In the genomic region with DNA sequence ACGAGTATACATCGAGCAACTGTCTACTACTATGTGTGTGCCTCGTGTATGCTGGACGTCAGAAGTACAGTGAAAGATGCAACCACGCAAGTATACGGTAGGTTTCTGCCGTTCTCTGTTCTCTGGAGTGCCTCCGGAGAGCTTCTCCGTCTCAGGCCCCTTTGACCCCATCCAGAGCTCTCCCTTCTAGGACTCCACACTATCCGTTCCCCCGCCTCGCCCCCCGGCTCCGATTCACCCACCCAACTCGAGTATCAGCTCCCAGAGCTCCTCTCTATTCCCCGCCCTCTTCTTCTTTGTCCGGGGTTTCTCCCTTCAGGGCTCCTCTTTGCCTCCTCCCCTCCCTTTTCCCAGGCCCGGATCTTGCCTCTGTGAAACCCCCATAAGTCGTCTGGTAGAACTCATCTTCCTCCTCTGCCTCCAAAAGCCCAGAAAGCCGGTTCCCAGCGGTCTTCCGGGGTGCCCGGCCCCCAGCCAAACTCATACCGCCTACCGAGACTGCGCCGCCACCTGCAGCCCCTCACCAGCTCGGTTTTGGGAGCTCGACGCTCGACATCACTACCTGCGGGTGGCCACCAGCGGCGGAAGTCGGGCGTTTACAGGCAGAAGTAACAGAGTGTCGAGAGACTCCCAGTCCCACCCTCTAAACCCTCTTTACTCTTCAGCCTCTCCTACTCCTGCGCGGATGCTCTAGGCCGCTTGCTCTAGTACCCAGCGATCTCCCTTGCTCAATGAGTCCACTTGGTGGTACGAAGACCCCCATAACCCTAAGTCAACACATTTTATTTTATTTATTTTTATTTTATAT, we compare ENCODE assay signal across 1 cellular context.
TF ChIP-seq lines count a peak whose summit lies in the region.

Gene VPS72 (minus strand): TSS at position 560 of the 808 bp plus-strand sequence. CDS start 76 bp downstream, at position 484.

TF ChIP-seq in HepG2, 621 proteins besides CTCF, POLR2A, EP300 and RAD21 (continued from another document and continues in another):
- TF ChIP-seq, protein P1, sequence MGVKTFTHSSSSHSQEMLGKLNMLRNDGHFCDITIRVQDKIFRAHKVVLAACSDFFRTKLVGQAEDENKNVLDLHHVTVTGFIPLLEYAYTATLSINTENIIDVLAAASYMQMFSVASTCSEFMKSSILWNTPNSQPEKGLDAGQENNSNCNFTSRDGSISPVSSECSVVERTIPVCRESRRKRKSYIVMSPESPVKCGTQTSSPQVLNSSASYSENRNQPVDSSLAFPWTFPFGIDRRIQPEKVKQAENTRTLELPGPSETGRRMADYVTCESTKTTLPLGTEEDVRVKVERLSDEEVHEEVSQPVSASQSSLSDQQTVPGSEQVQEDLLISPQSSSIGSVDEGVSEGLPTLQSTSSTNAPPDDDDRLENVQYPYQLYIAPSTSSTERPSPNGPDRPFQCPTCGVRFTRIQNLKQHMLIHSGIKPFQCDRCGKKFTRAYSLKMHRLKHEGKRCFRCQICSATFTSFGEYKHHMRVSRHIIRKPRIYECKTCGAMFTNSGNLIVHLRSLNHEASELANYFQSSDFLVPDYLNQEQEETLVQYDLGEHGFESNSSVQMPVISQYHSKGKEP (CRISPR knock-in tag; IDR thresholded peaks at IDR 0.05), result 0 out of 2 replicates have a peak, but pooled peaks have one; percentile 49
- peak; percentile 88 for TF ChIP-seq ASH2L (IDR thresholded peaks at IDR 0.05; ENCODE audit: insufficient read length, low read depth, low read length)
- no peak for TF ChIP-seq ZNF318 (CRISPR knock-in tag; IDR thresholded peaks at IDR 0.05)
- TF ChIP-seq MZF1 (CRISPR knock-in tag; IDR thresholded peaks at IDR 0.05; ENCODE audit: borderline replicate concordance), result no peak
- no peak for TF ChIP-seq ZNF512B (CRISPR knock-in tag; IDR thresholded peaks at IDR 0.05; ENCODE audit: borderline replicate concordance)
- TF ChIP-seq SMARCC2 (IDR thresholded peaks at IDR 0.05), result no peak
- TF ChIP-seq, protein P2, sequence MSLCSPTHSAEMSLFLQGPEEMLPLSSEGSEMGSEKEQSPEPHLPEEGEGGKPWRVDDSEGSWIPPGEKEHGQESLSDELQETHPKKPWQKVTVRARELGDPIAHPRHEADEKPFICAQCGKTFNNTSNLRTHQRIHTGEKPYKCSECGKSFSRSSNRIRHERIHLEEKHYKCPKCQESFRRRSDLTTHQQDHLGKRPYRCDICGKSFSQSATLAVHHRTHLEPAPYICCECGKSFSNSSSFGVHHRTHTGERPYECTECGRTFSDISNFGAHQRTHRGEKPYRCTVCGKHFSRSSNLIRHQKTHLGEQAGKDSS (CRISPR knock-in tag; IDR thresholded peaks at IDR 0.05; ENCODE audit: borderline replicate concordance, low read depth), result no peak
- no peak for TF ChIP-seq TRIM24 (CRISPR knock-in tag; IDR thresholded peaks at IDR 0.05)
- TF ChIP-seq, protein P3, sequence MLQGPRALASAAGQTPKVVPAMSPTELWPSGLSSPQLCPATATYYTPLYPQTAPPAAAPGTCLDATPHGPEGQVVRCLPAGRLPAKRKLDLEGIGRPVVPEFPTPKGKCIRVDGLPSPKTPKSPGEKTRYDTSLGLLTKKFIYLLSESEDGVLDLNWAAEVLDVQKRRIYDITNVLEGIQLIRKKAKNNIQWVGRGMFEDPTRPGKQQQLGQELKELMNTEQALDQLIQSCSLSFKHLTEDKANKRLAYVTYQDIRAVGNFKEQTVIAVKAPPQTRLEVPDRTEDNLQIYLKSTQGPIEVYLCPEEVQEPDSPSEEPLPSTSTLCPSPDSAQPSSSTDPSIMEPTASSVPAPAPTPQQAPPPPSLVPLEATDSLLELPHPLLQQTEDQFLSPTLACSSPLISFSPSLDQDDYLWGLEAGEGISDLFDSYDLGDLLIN (CRISPR knock-in tag; IDR thresholded peaks at IDR 0.05; ENCODE audit: borderline replicate concordance), result 0 out of 2 replicates have a peak, but pooled peaks have one; percentile 24
- no peak for TF ChIP-seq NONO (IDR thresholded peaks at IDR 0.05)
- peak; percentile 82 for TF ChIP-seq NONO (CRISPR knock-in tag; conservative IDR thresholded peaks at IDR 0.05)
- no peak for TF ChIP-seq SCMH1 (CRISPR knock-in tag; IDR thresholded peaks at IDR 0.05; ENCODE audit: borderline replicate concordance)
- TF ChIP-seq, protein P4, sequence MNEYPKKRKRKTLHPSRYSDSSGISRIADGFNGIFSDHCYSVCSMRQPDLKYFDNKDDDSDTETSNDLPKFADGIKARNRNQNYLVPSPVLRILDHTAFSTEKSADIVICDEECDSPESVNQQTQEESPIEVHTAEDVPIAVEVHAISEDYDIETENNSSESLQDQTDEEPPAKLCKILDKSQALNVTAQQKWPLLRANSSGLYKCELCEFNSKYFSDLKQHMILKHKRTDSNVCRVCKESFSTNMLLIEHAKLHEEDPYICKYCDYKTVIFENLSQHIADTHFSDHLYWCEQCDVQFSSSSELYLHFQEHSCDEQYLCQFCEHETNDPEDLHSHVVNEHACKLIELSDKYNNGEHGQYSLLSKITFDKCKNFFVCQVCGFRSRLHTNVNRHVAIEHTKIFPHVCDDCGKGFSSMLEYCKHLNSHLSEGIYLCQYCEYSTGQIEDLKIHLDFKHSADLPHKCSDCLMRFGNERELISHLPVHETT (CRISPR knock-in tag; conservative IDR thresholded peaks at IDR 0.05), result peak; percentile 94
- peak; percentile 23; the same call in 1 of the 2 replicates for TF ChIP-seq CEBPG (CRISPR knock-in tag; IDR thresholded peaks at IDR 0.05)
- peak; percentile 94 for TF ChIP-seq POLR2G (IDR thresholded peaks at IDR 0.05; ENCODE audit: low read depth, low read length)
- 0 out of 2 replicates have a peak, but pooled peaks have one; percentile 34 for TF ChIP-seq RXRA (CRISPR knock-in tag; IDR thresholded peaks at IDR 0.05)
- no peak for TF ChIP-seq ZNF749 (CRISPR knock-in tag; IDR thresholded peaks at IDR 0.05; ENCODE audit: borderline replicate concordance)
- no peak for TF ChIP-seq KLF15 (CRISPR knock-in tag; IDR thresholded peaks at IDR 0.05; ENCODE audit: borderline replicate concordance)
- no peak for TF ChIP-seq EHMT2 (IDR thresholded peaks at IDR 0.05; ENCODE audit: borderline replicate concordance, low read depth, low read length)
- no peak for TF ChIP-seq MED8 (CRISPR knock-in tag; IDR thresholded peaks at IDR 0.05; ENCODE audit: insufficient replicate concordance)
- TF ChIP-seq, protein P5, sequence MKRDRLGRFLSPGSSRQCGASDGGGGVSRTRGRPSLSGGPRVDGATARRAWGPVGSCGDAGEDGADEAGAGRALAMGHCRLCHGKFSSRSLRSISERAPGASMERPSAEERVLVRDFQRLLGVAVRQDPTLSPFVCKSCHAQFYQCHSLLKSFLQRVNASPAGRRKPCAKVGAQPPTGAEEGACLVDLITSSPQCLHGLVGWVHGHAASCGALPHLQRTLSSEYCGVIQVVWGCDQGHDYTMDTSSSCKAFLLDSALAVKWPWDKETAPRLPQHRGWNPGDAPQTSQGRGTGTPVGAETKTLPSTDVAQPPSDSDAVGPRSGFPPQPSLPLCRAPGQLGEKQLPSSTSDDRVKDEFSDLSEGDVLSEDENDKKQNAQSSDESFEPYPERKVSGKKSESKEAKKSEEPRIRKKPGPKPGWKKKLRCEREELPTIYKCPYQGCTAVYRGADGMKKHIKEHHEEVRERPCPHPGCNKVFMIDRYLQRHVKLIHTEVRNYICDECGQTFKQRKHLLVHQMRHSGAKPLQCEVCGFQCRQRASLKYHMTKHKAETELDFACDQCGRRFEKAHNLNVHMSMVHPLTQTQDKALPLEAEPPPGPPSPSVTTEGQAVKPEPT (CRISPR knock-in tag; IDR thresholded peaks at IDR 0.05; ENCODE audit: low read depth), result no peak
- TF ChIP-seq THAP11 (CRISPR knock-in tag; IDR thresholded peaks at IDR 0.05), result peak; percentile 96
- no peak for TF ChIP-seq SMAD9 (CRISPR knock-in tag; IDR thresholded peaks at IDR 0.05)
- TF ChIP-seq, protein P6, sequence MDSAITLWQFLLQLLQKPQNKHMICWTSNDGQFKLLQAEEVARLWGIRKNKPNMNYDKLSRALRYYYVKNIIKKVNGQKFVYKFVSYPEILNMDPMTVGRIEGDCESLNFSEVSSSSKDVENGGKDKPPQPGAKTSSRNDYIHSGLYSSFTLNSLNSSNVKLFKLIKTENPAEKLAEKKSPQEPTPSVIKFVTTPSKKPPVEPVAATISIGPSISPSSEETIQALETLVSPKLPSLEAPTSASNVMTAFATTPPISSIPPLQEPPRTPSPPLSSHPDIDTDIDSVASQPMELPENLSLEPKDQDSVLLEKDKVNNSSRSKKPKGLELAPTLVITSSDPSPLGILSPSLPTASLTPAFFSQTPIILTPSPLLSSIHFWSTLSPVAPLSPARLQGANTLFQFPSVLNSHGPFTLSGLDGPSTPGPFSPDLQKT (CRISPR knock-in tag; IDR thresholded peaks at IDR 0.05; ENCODE audit: borderline replicate concordance), result peak; percentile 67; the same call in 1 of the 2 replicates
- no peak for TF ChIP-seq NPAS2 (CRISPR knock-in tag; IDR thresholded peaks at IDR 0.05; ENCODE audit: borderline replicate concordance)
- peak; percentile 82; the same call in 1 of the 2 replicates for TF ChIP-seq NFKB2 (CRISPR knock-in tag; IDR thresholded peaks at IDR 0.05; ENCODE audit: borderline replicate concordance)
